In genomic region chr10:77613476-77614130, GRCh38 we compare ENCODE assay signal across 1 cellular context.
TF ChIP-seq lines count a peak whose summit lies in the region.

No MANE protein-coding gene starts in this region.

TF ChIP-seq in SK-N-SH, 30 proteins besides CTCF, POLR2A, EP300 and RAD21 (continued from another document):
- TF ChIP-seq PBX3 (IDR thresholded peaks at IDR 0.05) (no peak), ZBTB33 (IDR thresholded peaks at IDR 0.05; ENCODE audit: borderline replicate concordance, low read depth) (no peak), MAX (IDR thresholded peaks at IDR 0.05; ENCODE audit: low read depth) (no peak), EZH2phosphoT487 (IDR thresholded peaks at IDR 0.05; ENCODE audit: borderline replicate concordance, low read depth) (no peak), ELF1 (IDR thresholded peaks at IDR 0.05) (no peak), SMC3 (IDR thresholded peaks at IDR 0.05; ENCODE audit: low read depth, low read length) (no peak), SIN3A (IDR thresholded peaks at IDR 0.05; ENCODE audit: borderline replicate concordance, low read depth, low read length) (no peak), YY1 (IDR thresholded peaks at IDR 0.05; ENCODE audit: low read depth) (no peak), JUND (IDR thresholded peaks at IDR 0.05) (no peak), RCOR1 (IDR thresholded peaks at IDR 0.05; ENCODE audit: low read length) (no peak), USF1 (IDR thresholded peaks at IDR 0.05; ENCODE audit: borderline replicate concordance, low read depth) (no peak), FOXJ3 (CRISPR knock-in tag; IDR thresholded peaks at IDR 0.05) (no peak), MEF2A (IDR thresholded peaks at IDR 0.05; ENCODE audit: borderline replicate concordance, low read depth) (no peak), NFIC (IDR thresholded peaks at IDR 0.05; ENCODE audit: borderline replicate concordance) (no peak), CHD2 (IDR thresholded peaks at IDR 0.05; ENCODE audit: low read length, partially characterized antibody) (no peak), GABPA (IDR thresholded peaks at IDR 0.05; ENCODE audit: low read depth) (no peak), TCF12 (IDR thresholded peaks at IDR 0.05) (no peak)
